Comparison of ENCODE assay signal across 14 cellular contexts in genomic region chr4:113757486-113757885, GRCh38. TPM values are rescaled to one million over a fixed set of nuclear protein-coding genes. Genes with fewer than 3 reads are reported as not detected.
DNase-seq lines count a peak whose midpoint lies in the region; ATAC-seq and TF ChIP-seq lines count a peak whose summit lies in the region.
"Had no signal": no experiment of that assay in that cellular context is flagged by ENCODE, and none has a peak within 500 bp of the region (broad histone marks: within the 10 kb centered on the region; RNA-seq: fewer than 3 reads in every experiment).

No MANE protein-coding gene starts in this region.

- H3K27me3 ChIP-seq in rectal smooth muscle tissue (ENCODE audit: control insufficient read depth, insufficient read depth, low read length): no peaks in the 10 kb centered on the region
- H3K27me3 ChIP-seq: esophagus squamous epithelium had no signal

- no peaks in the 10 kb centered on the region for H3K36me3 ChIP-seq in rectal smooth muscle tissue (ENCODE audit: control insufficient read depth, insufficient read depth, low read length)

- peak overlapping the region; percentile 4 for H3K27ac ChIP-seq in rectal smooth muscle tissue (ENCODE audit: low read depth, low read length)
- H3K27ac ChIP-seq: esophagus squamous epithelium, RWPE1 had no signal

- CTCF ChIA-PET in activated CD8-positive, alpha-beta memory T cell treated with anti-CD3 and anti-CD28 coated beads, Interleukin-2, amount 10 ng/mL, durations not matched to agents 7 days and 5 days (lab: Charles Lee): no interaction called here

- peak overlapping the region; percentile 66 for H3K27ac Mint-ChIP-seq in activated CD8-positive, alpha-beta memory T cell treated with anti-CD3 and anti-CD28 coated beads, Interleukin-2, amount 10 ng/mL, durations not matched to agents 7 days and 5 days
- H3K27ac Mint-ChIP-seq in HFFc6: peak overlapping the region; percentile 75

- peaks cover 40% of the 10 kb centered on the region for H3K4me1 Mint-ChIP-seq in activated CD8-positive, alpha-beta memory T cell treated with anti-CD3 and anti-CD28 coated beads, Interleukin-2, amount 10 ng/mL, durations not matched to agents 7 days and 5 days
- H3K4me1 Mint-ChIP-seq in HFFc6 (ENCODE audit: low read depth): peaks cover 47% of the 10 kb centered on the region

- H3K9me3 Mint-ChIP-seq in activated CD8-positive, alpha-beta memory T cell treated with anti-CD3 and anti-CD28 coated beads, Interleukin-2, amount 10 ng/mL, durations not matched to agents 7 days and 5 days (ENCODE audit: low read depth): no peaks in the 10 kb centered on the region
- no peaks in the 10 kb centered on the region for H3K9me3 Mint-ChIP-seq in HFFc6
- H3K9me3 Mint-ChIP-seq: immature natural killer cell had no signal

- peaks cover 6% of the 10 kb centered on the region for H3K4me1 ChIP-seq in rectal smooth muscle tissue (ENCODE audit: control insufficient read depth, insufficient read depth, low read length)

- peak overlapping the region; percentile 89 for H3K4me3 Mint-ChIP-seq in activated CD8-positive, alpha-beta memory T cell treated with anti-CD3 and anti-CD28 coated beads, Interleukin-2, amount 10 ng/mL, durations not matched to agents 7 days and 5 days
- peak overlapping the region; percentile 99 for H3K4me3 Mint-ChIP-seq in HFFc6

- H3K36me3 Mint-ChIP-seq in activated CD8-positive, alpha-beta memory T cell treated with anti-CD3 and anti-CD28 coated beads, Interleukin-2, amount 10 ng/mL, durations not matched to agents 7 days and 5 days: peaks cover 26% of the 10 kb centered on the region
- peaks cover 20% of the 10 kb centered on the region for H3K36me3 Mint-ChIP-seq in HFFc6 (ENCODE audit: low read depth)

- no peak for DNase-seq in activated CD8-positive, alpha-beta memory T cell treated with anti-CD3 and anti-CD28 coated beads, Interleukin-2, amount 10 ng/mL, durations not matched to agents 7 days and 5 days
- DNase-seq in activated CD8-positive, alpha-beta memory T cell treated with anti-CD3 and anti-CD28 coated beads for 24 hours: no peak
- DNase-seq in HFFc6: no peak
- peak; percentile 51 for DNase-seq in cerebellar cortex (ENCODE audit: low spot score)
- DNase-seq: DND-41, esophagus squamous epithelium, immature natural killer cell, NCI-H1105, NCI-H524 had no signal

- ATAC-seq in activated CD8-positive, alpha-beta memory T cell treated with anti-CD3 and anti-CD28 coated beads, Interleukin-2, amount 10 ng/mL, durations not matched to agents 7 days and 5 days: no peak
- ATAC-seq in GM18858 (IDR thresholded peaks at IDR 0.05; ENCODE audit: unreplicated experiment) (no peak), HG02763 (IDR thresholded peaks at IDR 0.05; ENCODE audit: unreplicated experiment) (no peak), GM19397 (IDR thresholded peaks at IDR 0.05; ENCODE audit: unreplicated experiment) (no peak)

- H3K4me3 ChIP-seq in rectal smooth muscle tissue (ENCODE audit: low read length): no peak overlapping the region

- H3K27me3 Mint-ChIP-seq in activated CD8-positive, alpha-beta memory T cell treated with anti-CD3 and anti-CD28 coated beads, Interleukin-2, amount 10 ng/mL, durations not matched to agents 7 days and 5 days: peaks cover 2% of the 10 kb centered on the region
- no peaks in the 10 kb centered on the region; the same call in 1 of the 2 replicates for H3K27me3 Mint-ChIP-seq in HFFc6 (ENCODE audit: insufficient read depth)

- no peak for TF ChIP-seq CTCF in HFFc6 (IDR thresholded peaks at IDR 0.05)

- H3K9ac ChIP-seq in rectal smooth muscle tissue (ENCODE audit: low read length): no peak overlapping the region

RNA-seq across cellular contexts. Expression of gene CAMK2D, which starts 4.1 kb away (rescaled TPM):
- total RNA-seq in activated CD8-positive, alpha-beta memory T cell treated with anti-CD3 and anti-CD28 coated beads, Interleukin-2, amount 10 ng/mL, durations not matched to agents 7 days and 5 days: 10 to 100 TPM; 33.6 to 43.1 TPM
- 100 to 1,000 TPM in 1 of 6 experiments, 10 to 100 TPM in 5; 83.7 to 102 (median 94.1) TPM for total RNA-seq in HFFc6 (2021; fragmentation: NEBNext Ultra II Directional; extraction: Animal tissue kit (Norgen Biotek cat#: 25700))
